ENCODE assay signal across 8 cellular contexts in genomic region chr12:92570056-92570753, GRCh38.
A peak's percentile ranks its signal among the peaks of the same experiment; 100 is the strongest.
DNase-seq lines count a peak whose midpoint lies in the region; ATAC-seq and TF ChIP-seq lines count a peak whose summit lies in the region.

No MANE protein-coding gene starts in this region.

- intact Hi-C loops in CD4-positive, alpha-beta T cell (cut with DNase I, micrococcal nuclease) = loop anchor here (1.0 to 10.0 kb wide), 16 partner anchors 23 to 1208 kb away; partner anchors contain the start of gene BTG1 (in 1 of the 2)
- intact Hi-C loops in colonic mucosa (cut with DNase I) = loop anchor here (5.0 kb wide), 1 partner anchor 758 kb away; no protein-coding TSS in a partner anchor

- H3K36me3 Mint-ChIP-seq in CD4-positive, alpha-beta T cell (ENCODE audit: low read depth) = no peaks in the 10 kb centered on the region

- TF ChIP-seq CTCF in CD4-positive, alpha-beta T cell (IDR thresholded peaks at IDR 0.05) = peak; percentile 96
- TF ChIP-seq CTCF in SU-DHL-6 (IDR thresholded peaks at IDR 0.05; ENCODE audit: insufficient read depth, low read length, poor library complexity, severe bottlenecking) (peak; percentile 95), colonic mucosa (IDR thresholded peaks at IDR 0.05) (peak; percentile 73)

- ATAC-seq in CD4-positive, alpha-beta T cell (ENCODE audit: poor library complexity) = peak; percentile 95
- peak; percentile 91 for ATAC-seq in GM18861 (IDR thresholded peaks at IDR 0.05; ENCODE audit: unreplicated experiment)
- ATAC-seq in HG03025 (IDR thresholded peaks at IDR 0.05; ENCODE audit: low FRiP score, unreplicated experiment) = peak; percentile 87

- H3K9ac ChIP-seq in SU-DHL-6 (ENCODE audit: low read length) (no peak overlapping the region), colonic mucosa (ENCODE audit: low read depth in 2 of 2, low read length in 2 of 2) (no peak overlapping the region), subcutaneous abdominal adipose tissue (ENCODE audit: low read length in 5 of 5) (no peak overlapping the region)

- peaks cover 4% of the 10 kb centered on the region for H3K9me3 Mint-ChIP-seq in CD4-positive, alpha-beta T cell

- H3K9me2 ChIP-seq in SU-DHL-6 (replicated peaks; ENCODE audit: insufficient read depth, low read length) = no peaks in the 10 kb centered on the region

- H3K4me1 ChIP-seq in colonic mucosa (no peaks in the 10 kb centered on the region), subcutaneous abdominal adipose tissue (ENCODE audit: control insufficient read depth in 5 of 5, insufficient read depth in 5 of 5, low read length in 5 of 5) (peaks cover 0 to 35% (median 23%) of the 10 kb centered on the region in 5 donors)

- H3K9me3 ChIP-seq in CD4-positive, alpha-beta T cell (ENCODE audit: control insufficient read depth, low read length) = no peaks in the 10 kb centered on the region
- H3K9me3 ChIP-seq in SU-DHL-6 (ENCODE audit: insufficient read depth, low read length) (no peaks in the 10 kb centered on the region; the same call in 1 of the 2 replicates), colonic mucosa (no peaks in the 10 kb centered on the region), subcutaneous abdominal adipose tissue (ENCODE audit: control insufficient read depth in 5 of 5, low read length in 5 of 5) (no peaks in the 10 kb centered on the region)

- H3K4me2 ChIP-seq in SU-DHL-6 (ENCODE audit: low read depth, low read length, poor library complexity, severe bottlenecking) = peak overlapping the region; percentile 39

- H3F3A ChIP-seq in SU-DHL-6 (ENCODE audit: insufficient read depth) = no peaks in the 10 kb centered on the region

- POLR2A ChIA-PET in CD4-positive, alpha-beta T cell (lab: Charles Lee) = interaction anchor here (0.7 to 3.1 kb wide), 19 partner anchors 13 to 1188 kb away, joined by 3 to 98 read pairs (median 7); partner anchors contain the start of gene BTG1

- no peak overlapping the region for H3K4me3 ChIP-seq in SU-DHL-6 (ENCODE audit: insufficient read depth, low read length, poor library complexity, severe bottlenecking)
- no peak overlapping the region for H3K4me3 ChIP-seq in colonic mucosa
- H3K4me3 ChIP-seq in subcutaneous abdominal adipose tissue (ENCODE audit: low read depth in 1 of 5, low read length in 5 of 5) = peak overlapping the region in 4 of 5 donors; percentile 21 to 47 (median 31)

- no peaks in the 10 kb centered on the region for H4K20me1 ChIP-seq in SU-DHL-6 (ENCODE audit: low read depth, low read length)

- H3K4me3 Mint-ChIP-seq in CD4-positive, alpha-beta T cell = no peak overlapping the region

- CTCF ChIA-PET in CD4-positive, alpha-beta T cell (lab: Charles Lee) = interaction anchor here (0.6 to 6.6 kb wide), 22 partner anchors 13 to 1734 kb away, joined by 3 to 41 read pairs (median 4); partner anchors contain the start of gene BTG1

- H2AFZ ChIP-seq in SU-DHL-6 (ENCODE audit: low read depth, low read length, severe bottlenecking) = peak overlapping the region; percentile 17

- H3K27me3 ChIP-seq in CD4-positive, alpha-beta T cell (ENCODE audit: control insufficient read depth, insufficient read depth, low read length) = no peaks in the 10 kb centered on the region
- H3K27me3 ChIP-seq in SU-DHL-6 (ENCODE audit: low read length) (no peaks in the 10 kb centered on the region), colonic mucosa (no peaks in the 10 kb centered on the region), subcutaneous abdominal adipose tissue (ENCODE audit: control insufficient read depth in 5 of 5, insufficient read depth in 4 of 5, low read length in 5 of 5) (no peaks in the 10 kb centered on the region)

- H3K27me3 Mint-ChIP-seq in CD4-positive, alpha-beta T cell = no peaks in the 10 kb centered on the region

- DNase-seq in CD4-positive, alpha-beta T cell = peak in 5 of 10 experiments; percentile 20 to 33 (median 31)
- DNase-seq in NCI-H1694 treated with DMSO at 0.1 percent for 48 hours (lab: John Stamatoyannopoulos, UW) (peak; percentile 89), colonic mucosa (peak; percentile 79), left kidney (ENCODE audit: low read depth, low spot score) (peak; percentile 92)

- no peaks in the 10 kb centered on the region for H3K4me1 Mint-ChIP-seq in CD4-positive, alpha-beta T cell (ENCODE audit: low read depth)

- no peak overlapping the region for H3K27ac ChIP-seq in CD4-positive, alpha-beta T cell (ENCODE audit: low read depth, low read length)
- H3K27ac ChIP-seq in SU-DHL-6 (ENCODE audit: low read depth, low read length) = no peak overlapping the region
- H3K27ac ChIP-seq in colonic mucosa = no peak overlapping the region
- peak overlapping the region; percentile 74 for H3K27ac ChIP-seq in subcutaneous abdominal adipose tissue (ENCODE audit: low read depth, low read length)

- H3K79me2 ChIP-seq in SU-DHL-6 (ENCODE audit: insufficient read depth, low read length) = no peaks in the 10 kb centered on the region

- H3K36me3 ChIP-seq in SU-DHL-6 (ENCODE audit: low read length) (no peaks in the 10 kb centered on the region), colonic mucosa (no peaks in the 10 kb centered on the region), subcutaneous abdominal adipose tissue (ENCODE audit: control insufficient read depth in 5 of 5, insufficient read depth in 5 of 5, low read length in 5 of 5) (no peaks in the 10 kb centered on the region)

- no peak overlapping the region for H3K27ac Mint-ChIP-seq in CD4-positive, alpha-beta T cell

Comparison
In these comparisons a context has a peak if more than half of its experiments do, and no peak if none do; other contexts are left out.
1. H3K4me3 ChIP-seq: peak in subcutaneous abdominal adipose tissue (4 of 5); none in SU-DHL-6 (single experiment) and colonic mucosa (single experiment).
2. Peak in every context shown above with its lines, with median percentiles within 50 percentile points of each other: ATAC-seq and CTCF ChIP-seq.